Comparison of ENCODE assay signal across 34 cellular contexts in genomic region chr5:135537745-135538144, GRCh38. TPM values are rescaled to one million over a fixed set of nuclear protein-coding genes. Genes with fewer than 3 reads are reported as not detected.
"Had no signal": no experiment of that assay in that cellular context is flagged by ENCODE, and none has a peak within 500 bp of the region (broad histone marks: within the 10 kb centered on the region; RNA-seq: fewer than 3 reads in every experiment).

No MANE protein-coding gene starts in this region.

- H3K27ac Mint-ChIP-seq: mesothelial cell of epicardium; natural killer cell treated with Interleukin-12 subunit alpha and Interleukin-12 subunit beta and Interleukin-15 and Interleukin-18, amount 100 ng/mL, for 72 hours; stimulated activated effector memory CD8-positive, alpha-beta T cell treated with anti-CD3 and anti-CD28 coated beads, Interleukin-12 subunit alpha, Interleukin-12 subunit beta, amount 100 ng/mL, for 72 hours; type B pancreatic cell had no signal

- DNase-seq: cortex of kidney; foreskin fibroblast; gastrocnemius medialis; heart left ventricle; left cardiac atrium; left lung; mesenchymal stem cell; mucosa of descending colon; naive B cell; stimulated activated CD4-positive, alpha-beta T cell treated with anti-CD3 and anti-CD28 coated beads, Interleukin-2, amount 100 ng/mL, for 24 hours; stimulated activated CD4-positive, alpha-beta T cell treated with anti-CD3 and anti-CD28 coated beads, Interleukin-4, amount 100 ng/mL, for 24 hours; stimulated activated naive CD8-positive, alpha-beta T cell treated with anti-CD3 and anti-CD28 coated beads, Interleukin-15, Interleukin-2, amounts not matched to agents 100 U/mL and 50 U/mL, for 24 hours; substantia nigra; testis; tibial artery had no signal

- H3K4me3 ChIP-seq: gastrocnemius medialis, heart left ventricle, hepatocyte, left lung, mucosa of descending colon, prostate gland, right atrium auricular region, testis, tibial artery had no signal

- H3K9me3 ChIP-seq: gastrocnemius medialis, heart left ventricle, left lung, mucosa of descending colon, prostate gland, testis had no signal

- H3K9me3 Mint-ChIP-seq: natural killer cell treated with Interleukin-12 subunit alpha and Interleukin-12 subunit beta and Interleukin-15 and Interleukin-18, amount 100 ng/mL, for 72 hours; neural crest cell; stimulated activated effector memory CD8-positive, alpha-beta T cell treated with anti-CD3 and anti-CD28 coated beads, Interleukin-12 subunit alpha, Interleukin-12 subunit beta, amount 100 ng/mL, for 72 hours; type B pancreatic cell had no signal

- H3K27me3 ChIP-seq: testis had no signal

- H3K4me3 Mint-ChIP-seq: mesothelial cell of epicardium; natural killer cell treated with Interleukin-12 subunit alpha and Interleukin-12 subunit beta and Interleukin-15 and Interleukin-18, amount 100 ng/mL, for 72 hours; stimulated activated effector memory CD8-positive, alpha-beta T cell treated with anti-CD3 and anti-CD28 coated beads, Interleukin-12 subunit alpha, Interleukin-12 subunit beta, amount 100 ng/mL, for 72 hours had no signal

- H3K27ac ChIP-seq: epithelial cell of prostate, gastrocnemius medialis, heart left ventricle, hepatocyte, left lung, prostate gland, right atrium auricular region, testis, tibial artery had no signal

- H3K36me3 ChIP-seq: gastrocnemius medialis, heart left ventricle, left lung, prostate gland, right atrium auricular region, tibial artery had no signal

- H3K36me3 Mint-ChIP-seq: mesothelial cell of epicardium; natural killer cell treated with Interleukin-12 subunit alpha and Interleukin-12 subunit beta and Interleukin-15 and Interleukin-18, amount 100 ng/mL, for 72 hours; stimulated activated effector memory CD8-positive, alpha-beta T cell treated with anti-CD3 and anti-CD28 coated beads, Interleukin-12 subunit alpha, Interleukin-12 subunit beta, amount 100 ng/mL, for 72 hours; type B pancreatic cell had no signal

- ATAC-seq: esophagus mucosa; gastrocnemius medialis; heart left ventricle; left cardiac atrium; left lung; mucosa of descending colon; natural killer cell treated with Interleukin-12 subunit alpha and Interleukin-12 subunit beta and Interleukin-15 and Interleukin-18, amount 100 ng/mL, for 72 hours; sciatic nerve; stimulated activated effector memory CD8-positive, alpha-beta T cell treated with anti-CD3 and anti-CD28 coated beads, Interleukin-12 subunit alpha, Interleukin-12 subunit beta, amount 100 ng/mL, for 72 hours; stimulated activated naive CD8-positive, alpha-beta T cell treated with anti-CD3 and anti-CD28 coated beads, Interleukin-15, Interleukin-2, amounts not matched to agents 100 U/mL and 50 U/mL, for 24 hours had no signal

RNA-seq across cellular contexts. Expression of gene NEUROG1, which starts 2.0 kb away (rescaled TPM):
- total RNA-seq: dermis microvascular lymphatic vessel endothelial cell; esophagus mucosa; gastrocnemius medialis; glomerular endothelial cell; heart left ventricle; hepatocyte; left cardiac atrium; left lung; lower leg skin; lung microvascular endothelial cell; mesothelial cell of epicardium; mucosa of descending colon; natural killer cell treated with Interleukin-12 subunit alpha and Interleukin-12 subunit beta and Interleukin-15 and Interleukin-18, amount 100 ng/mL, for 72 hours; osteoblast; prostate gland; right atrium auricular region; sciatic nerve; skeletal muscle tissue; testis; urinary bladder had no signal

RNA-seq across cellular contexts. Expression of gene CXCL14, which starts 41.0 kb away (rescaled TPM):
- total RNA-seq: dermis microvascular lymphatic vessel endothelial cell; glomerular endothelial cell; kidney epithelial cell; lung microvascular endothelial cell; natural killer cell treated with Interleukin-12 subunit alpha and Interleukin-12 subunit beta and Interleukin-15 and Interleukin-18, amount 100 ng/mL, for 72 hours; neural crest cell; osteoblast had no signal
